9 cellular contexts compared by ENCODE assay signal in the genomic region with DNA sequence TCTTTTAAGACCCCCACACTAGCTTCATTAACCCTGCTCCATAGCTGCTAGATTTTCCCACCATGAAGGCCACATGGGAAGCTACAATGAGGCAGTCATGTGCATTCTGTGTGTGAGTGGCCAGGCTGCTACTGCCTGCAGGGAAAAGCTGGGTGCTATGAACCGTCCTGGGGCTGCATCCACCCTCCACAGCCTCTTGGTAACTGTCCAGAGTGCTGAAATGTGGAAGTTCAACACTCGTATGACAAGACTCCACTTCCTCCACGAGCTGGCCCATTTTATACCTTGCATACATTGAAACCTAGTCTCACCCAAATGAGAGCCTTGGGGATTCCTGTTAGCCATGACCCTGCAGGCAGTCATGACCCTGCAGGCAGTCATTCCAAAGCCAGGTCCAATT. TPM values are rescaled to one million over a fixed set of nuclear protein-coding genes. Genes with fewer than 3 reads are reported as not detected.
DNase-seq lines count a peak whose midpoint lies in the region; TF ChIP-seq lines count a peak whose summit lies in the region.
"Had no signal": no experiment of that assay in that cellular context is flagged by ENCODE, and none has a peak within 500 bp of the region (broad histone marks: within the 10 kb centered on the region; RNA-seq: fewer than 3 reads in every experiment).

No MANE protein-coding gene starts in this region.

- 0% methylated on average over 3 of the region's 3 CpGs for WGBS in prostate gland

- DNase-seq in EH (ENCODE audit: low read depth) (peak; percentile 45), HuH-7 (ENCODE audit: low spot score) (peak; percentile 74), astrocyte of the cerebellum (ENCODE audit: low read depth) (peak; percentile 6), left kidney (ENCODE audit: low read depth, low spot score) (peak; percentile 93), prostate gland (ENCODE audit: low spot score) (no peak), NCI-H187 treated with DMSO at 0.1 percent for 48 hours (lab: John Stamatoyannopoulos, UW) (no peak), cortex of kidney (lab: John Stamatoyannopoulos, UW) (no peak)
- no peak for DNase-seq in activated CD4-positive, CD25-positive, alpha-beta regulatory T cell treated with anti-CD3 and anti-CD28 coated beads, Interleukin-2, amount 50 U/mL, for 72 hours
- DNase-seq: naive B cell had no signal

- H3K27me3 ChIP-seq in prostate gland (replicated peaks; ENCODE audit: insufficient read depth) = peaks cover 3% of the 10 kb centered on the region

- intact Hi-C loops in prostate gland (cut with DNase I) = no loop called here

- no peaks in the 10 kb centered on the region for H3K4me1 ChIP-seq in prostate gland (replicated peaks)

- TF ChIP-seq POLR2A in prostate gland (IDR thresholded peaks at IDR 0.05) = no peak

- no peak overlapping the region for H3K27ac ChIP-seq in prostate gland

- in situ Hi-C loops in astrocyte of the cerebellum (cut with HindIII; ENCODE audit: low sequenced_read_pairs) = no loop called here

- no peaks in the 10 kb centered on the region for H3K9me3 ChIP-seq in prostate gland

- no peak for TF ChIP-seq CTCF in astrocyte of the cerebellum (IDR thresholded peaks at IDR 0.05; ENCODE audit: low read depth, low read length, missing control alignments)
- TF ChIP-seq CTCF in prostate gland (IDR thresholded peaks at IDR 0.05) = no peak

- H3K36me3 ChIP-seq in prostate gland = no peaks in the 10 kb centered on the region

- H3K4me3 ChIP-seq in astrocyte of the cerebellum (ENCODE audit: low read depth, low read length) (no peak overlapping the region), prostate gland (no peak overlapping the region)

RNA-seq across cellular contexts. Expression of a gene that starts 59.4 kb away (rescaled TPM):
- under 1 TPM; 0.23 to 0.85 TPM for total RNA-seq in prostate gland

Comparison
In these comparisons a context has a peak if more than half of its experiments do, and no peak if none do; other contexts are left out.
1. DNase-seq: peak in EH (single experiment), HuH-7 (single experiment), astrocyte of the cerebellum (single experiment) and left kidney (single experiment); none in prostate gland (single experiment), activated CD4-positive, CD25-positive, alpha-beta regulatory T cell treated with anti-CD3 and anti-CD28 coated beads, Interleukin-2, amount 50 U/mL, for 72 hours (single experiment), NCI-H187 treated with DMSO at 0.1 percent for 48 hours (single experiment) and cortex of kidney (single experiment).